Comparison of ENCODE assay signal across 11 cellular contexts in the genomic region with DNA sequence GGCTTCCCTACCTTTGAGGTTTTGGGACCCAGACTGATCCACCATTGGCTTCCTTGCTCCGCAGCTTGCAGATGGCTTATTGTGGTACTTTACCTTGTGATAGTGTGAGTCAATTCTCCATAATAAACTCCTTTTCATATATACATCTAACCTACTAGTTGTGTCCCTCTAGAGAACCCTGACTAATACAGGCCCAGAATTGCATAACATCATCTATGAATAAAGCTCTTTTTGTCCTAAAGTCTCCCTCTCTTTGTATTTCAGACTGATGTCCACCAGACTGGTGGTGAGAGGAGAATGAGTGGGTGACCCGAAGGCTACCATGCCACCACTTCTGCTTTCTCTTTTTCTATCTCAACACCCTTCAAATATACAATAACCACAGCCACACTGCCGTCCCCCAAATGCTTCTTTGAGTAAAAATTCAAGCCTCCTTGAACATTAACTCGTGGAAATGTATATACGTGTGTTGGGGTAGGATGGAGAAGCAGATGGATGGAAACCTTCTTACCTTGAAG.
A peak's percentile ranks its signal among the peaks of the same experiment; 100 is the strongest.
DNase-seq lines count a peak whose midpoint lies in the region; ATAC-seq and TF ChIP-seq lines count a peak whose summit lies in the region.
"Had no signal": no experiment of that assay in that cellular context is flagged by ENCODE, and none has a peak within 500 bp of the region (broad histone marks: within the 10 kb centered on the region; RNA-seq: fewer than 3 reads in every experiment).

No MANE protein-coding gene starts in this region.

- no peaks in the 10 kb centered on the region for H3K4me1 Mint-ChIP-seq in natural killer cell treated with Interleukin-12 subunit alpha and Interleukin-12 subunit beta and Interleukin-15 and Interleukin-18, amount 100 ng/mL, for 72 hours (ENCODE audit: low read depth in 2 of 2)
- H3K4me1 Mint-ChIP-seq: B cell had no signal

- ATAC-seq in GM19351 (IDR thresholded peaks at IDR 0.05; ENCODE audit: unreplicated experiment), result peak; percentile 50
- ATAC-seq in GM21786 (IDR thresholded peaks at IDR 0.05; ENCODE audit: unreplicated experiment), result no peak
- no peak for ATAC-seq in natural killer cell treated with Interleukin-12 subunit alpha and Interleukin-12 subunit beta and Interleukin-15 and Interleukin-18, amount 100 ng/mL, for 72 hours

- H3K9me3 ChIP-seq in Peyer's patch, result no peaks in the 10 kb centered on the region

- H3K4me1 ChIP-seq in Peyer's patch, result no peaks in the 10 kb centered on the region

- no peaks in the 10 kb centered on the region for H3K27me3 ChIP-seq in Peyer's patch

- TF ChIP-seq CTCF in epithelial cell of esophagus (IDR thresholded peaks at IDR 0.05; ENCODE audit: insufficient read depth, low read depth, low read length, missing control alignments), result no peak
- no peak for TF ChIP-seq CTCF in Peyer's patch (IDR thresholded peaks at IDR 0.05)

- peaks cover 0 to 3% of the 10 kb centered on the region in 2 donors for H3K27me3 Mint-ChIP-seq in natural killer cell treated with Interleukin-12 subunit alpha and Interleukin-12 subunit beta and Interleukin-15 and Interleukin-18, amount 100 ng/mL, for 72 hours
- H3K27me3 Mint-ChIP-seq: B cell had no signal

- peaks cover 6% of the 10 kb centered on the region for H3K9me3 Mint-ChIP-seq in natural killer cell treated with Interleukin-12 subunit alpha and Interleukin-12 subunit beta and Interleukin-15 and Interleukin-18, amount 100 ng/mL, for 72 hours
- H3K9me3 Mint-ChIP-seq: CD4-positive, alpha-beta T cell had no signal

- DNase-seq in MV-4-11 (lab: John Stamatoyannopoulos, UW) (peak; percentile 29), epithelial cell of esophagus (ENCODE audit: low read depth) (peak; percentile 5), Peyer's patch (no peak), NCI-H1930 (lab: John Stamatoyannopoulos, UW) (no peak)
- no peak for DNase-seq in natural killer cell treated with Interleukin-12 subunit alpha and Interleukin-12 subunit beta and Interleukin-15 and Interleukin-18, amount 100 ng/mL, for 72 hours (ENCODE audit: low spot score)
- DNase-seq: C1 segment of cervical spinal cord; CD4-positive, alpha-beta T cell; DMS79 had no signal

- H3K4me3 ChIP-seq in epithelial cell of esophagus (ENCODE audit: low read length) (no peak overlapping the region), Peyer's patch (no peak overlapping the region)

- no peak overlapping the region for H3K4me3 Mint-ChIP-seq in natural killer cell treated with Interleukin-12 subunit alpha and Interleukin-12 subunit beta and Interleukin-15 and Interleukin-18, amount 100 ng/mL, for 72 hours
- H3K4me3 Mint-ChIP-seq: B cell; CD4-positive, alpha-beta T cell had no signal

- no peaks in the 10 kb centered on the region for H3K36me3 Mint-ChIP-seq in natural killer cell treated with Interleukin-12 subunit alpha and Interleukin-12 subunit beta and Interleukin-15 and Interleukin-18, amount 100 ng/mL, for 72 hours

- H3K27ac ChIP-seq in Peyer's patch, result no peak overlapping the region

- no peak for TF ChIP-seq POLR2A in Peyer's patch (IDR thresholded peaks at IDR 0.05)

- H3K36me3 ChIP-seq in Peyer's patch, result no peaks in the 10 kb centered on the region

- H3K27ac Mint-ChIP-seq in natural killer cell treated with Interleukin-12 subunit alpha and Interleukin-12 subunit beta and Interleukin-15 and Interleukin-18, amount 100 ng/mL, for 72 hours, result no peak overlapping the region
- H3K27ac Mint-ChIP-seq: B cell; CD4-positive, alpha-beta T cell had no signal

Comparison
In these comparisons a context has a peak if more than half of its experiments do, and no peak if none do; other contexts are left out.
1. DNase-seq: peak in MV-4-11 (single experiment) and epithelial cell of esophagus (single experiment); none in Peyer's patch (0 of 3), NCI-H1930 (0 of 2) and natural killer cell treated with Interleukin-12 subunit alpha and Interleukin-12 subunit beta and Interleukin-15 and Interleukin-18, amount 100 ng/mL, for 72 hours (single experiment).